Comparison of ENCODE assay signal across 17 cellular contexts in genomic region chrX:4787971-4788370, GRCh38.
DNase-seq lines count a peak whose midpoint lies in the region; TF ChIP-seq lines count a peak whose summit lies in the region.
"Had no signal": no experiment of that assay in that cellular context is flagged by ENCODE, and none has a peak within 500 bp of the region (broad histone marks: within the 10 kb centered on the region; RNA-seq: fewer than 3 reads in every experiment).

No MANE protein-coding gene starts in this region.

- DNase-seq in SIG-M5 treated with dmso at 0.1 percent for 504 hours (lab: John Stamatoyannopoulos, UW; ENCODE audit: unreplicated experiment) = peak; percentile 5
- no peak for DNase-seq in SIG-M5 (lab: John Stamatoyannopoulos, UW)
- DNase-seq in OCI-M1 (lab: John Stamatoyannopoulos, UW) = peak; percentile 5
- DNase-seq in NCI-H226 = no peak
- no peak for DNase-seq in DMS 273 treated with DMSO at 0.1 percent for 48 hours (lab: John Stamatoyannopoulos, UW)
- DNase-seq in activated T-cell treated with anti-CD3 and anti-CD28 coated beads, Interleukin-2, amount 50 U/mL, for 24 hours = no peak
- DNase-seq: Calu3; CD8-positive, alpha-beta T cell; DMS53; IMR-90; NCI-H1092; NCI-H1436 treated with DMSO at 0.1 percent for 48 hours; NCI-H510A treated with DMSO at 0.1 percent for 48 hours; SW 1271; T-helper 2 cell had no signal

- H3K4me3 Mint-ChIP-seq in activated T-cell treated with anti-CD3 and anti-CD28 coated beads, Interleukin-2, amount 50 U/mL, for 24 hours = no peak overlapping the region
- H3K4me3 Mint-ChIP-seq: CD8-positive, alpha-beta T cell had no signal

- H3K36me3 Mint-ChIP-seq in activated T-cell treated with anti-CD3 and anti-CD28 coated beads, Interleukin-2, amount 50 U/mL, for 24 hours (ENCODE audit: low read depth) = no peaks in the 10 kb centered on the region
- H3K36me3 Mint-ChIP-seq: CD8-positive, alpha-beta T cell had no signal

- no peaks in the 10 kb centered on the region for H3K27me3 Mint-ChIP-seq in activated T-cell treated with anti-CD3 and anti-CD28 coated beads, Interleukin-2, amount 50 U/mL, for 24 hours

- TF ChIP-seq CTCF in VCaP (conservative IDR thresholded peaks at IDR 0.05) = peak; percentile 57

- no peaks in the 10 kb centered on the region for H3K4me1 Mint-ChIP-seq in activated T-cell treated with anti-CD3 and anti-CD28 coated beads, Interleukin-2, amount 50 U/mL, for 24 hours (ENCODE audit: low read depth)

- H3K27ac ChIP-seq in VCaP = no peak overlapping the region
- H3K27ac ChIP-seq: BLaER1 had no signal

- peaks cover 2% of the 10 kb centered on the region for H3K9me3 Mint-ChIP-seq in activated T-cell treated with anti-CD3 and anti-CD28 coated beads, Interleukin-2, amount 50 U/mL, for 24 hours
- H3K9me3 Mint-ChIP-seq: CD8-positive, alpha-beta T cell had no signal

- no peak overlapping the region for H3K27ac Mint-ChIP-seq in activated T-cell treated with anti-CD3 and anti-CD28 coated beads, Interleukin-2, amount 50 U/mL, for 24 hours
- H3K27ac Mint-ChIP-seq: CD8-positive, alpha-beta T cell had no signal

Comparison
In these comparisons a context has a peak if more than half of its experiments do, and no peak if none do; other contexts are left out.
1. DNase-seq: peak in SIG-M5 treated with dmso at 0.1 percent for 504 hours (single experiment) and OCI-M1 (single experiment); none in SIG-M5 (single experiment), NCI-H226 (single experiment), DMS 273 treated with DMSO at 0.1 percent for 48 hours (single experiment) and activated T-cell treated with anti-CD3 and anti-CD28 coated beads, Interleukin-2, amount 50 U/mL, for 24 hours (single experiment).